In genomic region chr13:109074436-109074835, GRCh38 we compare ENCODE assay signal across 34 cellular contexts.
"Had no signal": no experiment of that assay in that cellular context is flagged by ENCODE, and none has a peak within 500 bp of the region (broad histone marks: within the 10 kb centered on the region; RNA-seq: fewer than 3 reads in every experiment).

No MANE protein-coding gene starts in this region.

- DNase-seq: activated B cell treated with CpG ODN at 0.5 μM for 24 hours; activated CD4-positive, alpha-beta memory T cell treated with anti-CD3 and anti-CD28 coated beads for 36 hours; activated CD4-positive, alpha-beta T cell treated with anti-CD3 and anti-CD28 coated beads for 4 hours; activated CD4-positive, alpha-beta T cell treated with anti-CD3 and anti-CD28 coated beads, Interleukin-2, amount 10 ng/mL, durations not matched to agents 24 days and 14 days; activated CD4-positive, alpha-beta T cell treated with anti-CD3 and anti-CD28 coated beads, Interleukin-2, amount 50 U/mL, for 1 hour; activated CD4-positive, alpha-beta T cell treated with anti-CD3 and anti-CD28 coated beads, Interleukin-2, amount 50 U/mL, for 4 hours; activated CD4-positive, CD25-positive, alpha-beta regulatory T cell treated with anti-CD3 and anti-CD28 coated beads, Interleukin-2, amount 50 U/mL, for 72 hours; activated CD8-positive, alpha-beta memory T cell treated with anti-CD3 and anti-CD28 coated beads, Interleukin-2, amount 50 U/mL, for 4 hours; activated CD8-positive, alpha-beta T cell treated with anti-CD3 and anti-CD28 coated beads for 36 hours; activated effector memory CD4-positive, alpha-beta T cell treated with anti-CD3 and anti-CD28 coated beads, Interleukin-2, amount 50 U/mL, for 16 hours; activated gamma-delta T cell treated with Interleukin-2 at 50 U/mL for 16 hours; activated naive CD4-positive, alpha-beta T cell; activated naive CD4-positive, alpha-beta T cell treated with anti-CD3 and anti-CD28 coated beads for 36 hours; activated naive CD4-positive, alpha-beta T cell treated with anti-CD3 and anti-CD28 coated beads, Interleukin-2, amount 50 U/mL, for 16 hours; activated naive CD8-positive, alpha-beta T cell treated with anti-CD3 and anti-CD28 coated beads for 36 hours; activated T-cell treated with anti-CD3 and anti-CD28 coated beads for 4 hours; activated T-cell treated with anti-CD3 and anti-CD28 coated beads, Interleukin-2, amount 50 U/mL, for 1 hour; activated T-cell treated with anti-CD3 and anti-CD28 coated beads, Interleukin-2, amount 50 U/mL, for 4 hours; activated T-cell treated with anti-CD3 and anti-CD28 coated beads, Interleukin-2, amount 50 U/mL, for 72 hours; adrenal gland; amniotic stem cell; aorta; body of pancreas; brain microvascular endothelial cell; caudate nucleus; cerebellar nuclear complex; T-helper 1 cell; T-helper 2 cell; T-helper 9 cell had no signal

- H3K27ac ChIP-seq: adrenal gland, body of pancreas, brain microvascular endothelial cell, breast epithelium, cardiac muscle cell, VCaP had no signal

- H3K4me3 ChIP-seq: adrenal gland, body of pancreas, breast epithelium, cardiac muscle cell had no signal

- FAIRE-seq: astrocyte, TTC549 had no signal

- H3K27me3 ChIP-seq: adrenal gland, body of pancreas, brain microvascular endothelial cell, breast epithelium, cardiac muscle cell had no signal

- H3K36me3 ChIP-seq: adrenal gland, brain microvascular endothelial cell, breast epithelium, cardiac muscle cell had no signal

- H3K4me1 ChIP-seq: adrenal gland, body of pancreas, breast epithelium had no signal

- H3K9me3 ChIP-seq: adrenal gland, body of pancreas, breast epithelium had no signal
